In the genomic region with DNA sequence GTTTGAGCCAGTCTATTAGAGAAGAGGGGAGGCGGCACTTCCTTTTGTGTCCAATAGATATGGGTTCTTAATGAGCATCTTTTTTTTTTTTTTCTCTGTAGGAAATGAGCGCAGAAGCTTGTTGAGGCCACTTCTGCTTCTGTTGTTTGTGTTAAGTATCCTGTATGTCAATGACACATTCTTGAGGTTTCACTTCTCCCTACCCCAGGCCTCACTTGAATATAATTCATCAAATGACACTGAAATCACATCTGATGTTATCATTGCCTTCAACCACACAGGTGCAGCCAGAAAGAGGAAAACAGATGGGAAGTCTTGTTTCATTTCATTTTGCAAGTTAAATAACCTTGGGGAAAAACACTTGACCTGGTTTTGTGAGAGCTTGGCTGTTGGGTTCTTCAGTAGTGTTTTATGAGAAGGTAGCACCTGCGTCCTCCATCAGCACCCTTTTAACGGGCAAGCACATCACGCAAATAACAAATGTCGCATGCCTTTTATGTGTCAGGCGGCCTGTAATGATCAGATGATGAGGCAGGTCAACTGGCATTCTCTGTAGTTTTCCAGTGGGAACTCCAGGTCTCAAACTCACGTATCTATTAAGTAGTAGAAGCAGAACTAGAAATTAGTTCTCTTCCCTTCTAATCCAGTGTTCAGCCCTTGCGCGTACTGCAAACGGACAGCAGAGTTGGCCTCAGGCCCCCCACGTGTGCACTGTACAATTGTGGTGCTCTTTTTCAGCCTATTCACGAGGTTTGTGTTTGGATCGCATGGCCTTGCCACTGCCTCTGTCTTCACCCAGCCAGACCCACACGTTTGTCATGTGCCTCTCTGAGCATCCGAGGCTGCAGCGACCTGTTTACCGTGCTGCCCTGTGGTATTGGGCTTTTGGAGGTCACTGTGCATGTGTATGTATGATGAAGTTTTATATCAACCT, we compare ENCODE assay signal across 9 cellular contexts. TPM values are rescaled to one million over a fixed set of nuclear protein-coding genes. Genes with fewer than 3 reads are reported as not detected.
A peak's percentile ranks its signal among the peaks of the same experiment; 100 is the strongest.
DNase-seq lines count a peak whose midpoint lies in the region; ATAC-seq and TF ChIP-seq lines count a peak whose summit lies in the region.
"Had no signal": no experiment of that assay in that cellular context is flagged by ENCODE, and none has a peak within 500 bp of the region (broad histone marks: within the 10 kb centered on the region; RNA-seq: fewer than 3 reads in every experiment).

No MANE protein-coding gene starts in this region.

- intact Hi-C loops in thyroid gland (cut with DNase I) = no loop called here

- DNase-seq in T-helper 17 cell (no peak), thyroid gland (no peak), glomerular visceral epithelial cell (ENCODE audit: extremely low spot score) (no peak), midbrain (lab: John Stamatoyannopoulos, UW) (no peak)
- DNase-seq in stimulated activated CD4-positive, alpha-beta T cell treated with anti-CD3 and anti-CD28 coated beads, Interleukin-1b, Interleukin-23, amount 100 ng/mL, for 48 hours = no peak
- DNase-seq: natural killer cell had no signal

- H3K36me3 ChIP-seq in thyroid gland = no peaks in the 10 kb centered on the region

- H3K27me3 Mint-ChIP-seq in T-helper 17 cell = no peaks in the 10 kb centered on the region

- peaks cover 10% of the 10 kb centered on the region for H3K4me1 Mint-ChIP-seq in T-helper 17 cell
- H3K4me1 Mint-ChIP-seq: natural killer cell had no signal

- TF ChIP-seq CTCF in thyroid gland (IDR thresholded peaks at IDR 0.05) = no peak

- peak overlapping the region; percentile 86 for H3K27ac Mint-ChIP-seq in T-helper 17 cell
- H3K27ac Mint-ChIP-seq: natural killer cell had no signal

- peak overlapping the region; percentile 53 for H3K4me3 Mint-ChIP-seq in T-helper 17 cell
- H3K4me3 Mint-ChIP-seq: natural killer cell had no signal

- no peak overlapping the region for H3K27ac ChIP-seq in thyroid gland

- no peak for TF ChIP-seq POLR2A in thyroid gland (IDR thresholded peaks at IDR 0.05)

- 85 to 91% methylated on average over 17 to 18 of the region's 18 CpGs for WGBS in thyroid gland, 2 donors

- H3K9me3 ChIP-seq in T-helper 17 cell (ENCODE audit: control insufficient read depth, low read length, poor library complexity, severe bottlenecking) = no peaks in the 10 kb centered on the region
- H3K9me3 ChIP-seq in thyroid gland = no peaks in the 10 kb centered on the region

- H3K4me3 ChIP-seq in thyroid gland (replicated peaks in 1 of 3) = no peak overlapping the region

- no peaks in the 10 kb centered on the region for H3K4me1 ChIP-seq in thyroid gland

- H3K36me3 Mint-ChIP-seq in T-helper 17 cell (ENCODE audit: low read depth) = no peaks in the 10 kb centered on the region
- H3K36me3 Mint-ChIP-seq: natural killer cell had no signal

- peak; percentile 98 for ATAC-seq in GM18499 (IDR thresholded peaks at IDR 0.05; ENCODE audit: insufficient read depth, unreplicated experiment)
- ATAC-seq in GM21381 (IDR thresholded peaks at IDR 0.05; ENCODE audit: unreplicated experiment) = peak; percentile 96
- ATAC-seq in HG03521 (IDR thresholded peaks at IDR 0.05; ENCODE audit: unreplicated experiment) = peak; percentile 97
- peak; percentile 90 for ATAC-seq in T-helper 17 cell

- no peaks in the 10 kb centered on the region for H3K27me3 ChIP-seq in thyroid gland

RNA-seq across cellular contexts. Expression of gene PLEKHG1, which starts 23.5 kb away (rescaled TPM):
- total RNA-seq in T-helper 17 cell (10 to 100 TPM in 1 of 2 donors, 1 to 10 TPM in 1; 4.7 to 12.9 TPM), thyroid gland (10 to 100 TPM; 12.5 to 48.4 (median 32.3) TPM)
